9 cellular contexts compared by ENCODE assay signal in genomic region chr12:123085730-123086487, GRCh38.
DNase-seq lines count a peak whose midpoint lies in the region; ATAC-seq and TF ChIP-seq lines count a peak whose summit lies in the region.
"Had no signal": no experiment of that assay in that cellular context is flagged by ENCODE, and none has a peak within 500 bp of the region (broad histone marks: within the 10 kb centered on the region; RNA-seq: fewer than 3 reads in every experiment).

No MANE protein-coding gene starts in this region.

- H3K27ac ChIP-seq in A673 (ENCODE audit: low read depth, low read length, poor library complexity, severe bottlenecking) (no peak overlapping the region), right cardiac atrium (ENCODE audit: low read length) (peak overlapping the region; percentile 66), colonic mucosa (no peak overlapping the region)
- H3K27ac ChIP-seq in CD8-positive, alpha-beta memory T cell (ENCODE audit: low read depth, low read length): no peak overlapping the region

- H3K27me3 Mint-ChIP-seq in CD8-positive, alpha-beta memory T cell: no peaks in the 10 kb centered on the region
- H3K27me3 Mint-ChIP-seq: stimulated activated naive CD8-positive, alpha-beta T cell treated with anti-CD3 and anti-CD28 coated beads, Interleukin-15, Interleukin-2, amounts not matched to agents 100 ng/mL and 50 ng/mL, for 24 hours had no signal

- H3K9ac ChIP-seq in colonic mucosa (ENCODE audit: low read depth in 2 of 2, low read length in 2 of 2): no peak overlapping the region

- BruUV-seq in A673 (replicated peaks; lab: Mats Ljungman, UMichigan): no TSS peak

- H3K4me1 ChIP-seq in A673 (ENCODE audit: insufficient read depth, low read length, poor library complexity, severe bottlenecking) (no peaks in the 10 kb centered on the region), right cardiac atrium (ENCODE audit: control insufficient read depth, insufficient read depth, low read length) (peaks cover 35% of the 10 kb centered on the region), colonic mucosa (no peaks in the 10 kb centered on the region)
- H3K4me1 ChIP-seq in CD8-positive, alpha-beta memory T cell (ENCODE audit: insufficient read depth, low read length): peaks cover 11% of the 10 kb centered on the region

- H3K27me3 ChIP-seq in A673 (replicated peaks; ENCODE audit: insufficient read depth, low read depth, low read length, poor library complexity) (no peaks in the 10 kb centered on the region), right cardiac atrium (ENCODE audit: control insufficient read depth, insufficient read depth) (no peaks in the 10 kb centered on the region), colonic mucosa (no peaks in the 10 kb centered on the region)
- no peaks in the 10 kb centered on the region for H3K27me3 ChIP-seq in CD8-positive, alpha-beta memory T cell (ENCODE audit: insufficient read depth, low read length, poor library complexity, severe bottlenecking)

- intact Hi-C loops in A673 (cut with micrococcal nuclease; ENCODE audit: unreplicated experiment): no loop called here
- intact Hi-C loops in right cardiac atrium (cut with DNase I): no loop called here
- intact Hi-C loops in colonic mucosa (cut with DNase I): no loop called here

- H3K4me3 ChIP-seq in A673 (ENCODE audit: low read depth, low read length, poor library complexity, severe bottlenecking) (no peak overlapping the region), right cardiac atrium (ENCODE audit: low read length) (no peak overlapping the region), colonic mucosa (no peak overlapping the region)
- no peak overlapping the region for H3K4me3 ChIP-seq in CD8-positive, alpha-beta memory T cell (ENCODE audit: low read length)

- peaks cover 0 to 5% (median 4%) of the 10 kb centered on the region in 3 donors for H3K4me1 Mint-ChIP-seq in CD8-positive, alpha-beta memory T cell

- POLR2A ChIA-PET in A673 (lab: Charles Lee; ENCODE audit: low non-redundant PET): no interaction called here
- POLR2A ChIA-PET in CD8-positive, alpha-beta memory T cell (lab: Charles Lee): no interaction called here

- H3K36me3 Mint-ChIP-seq in CD8-positive, alpha-beta memory T cell: peaks cover 0 to 2% (median 0%) of the 10 kb centered on the region in 3 donors

- H3K9me3 ChIP-seq in A673 (ENCODE audit: low read depth, low read length, poor library complexity, severe bottlenecking) (no peaks in the 10 kb centered on the region), right cardiac atrium (ENCODE audit: control insufficient read depth, low read length) (no peaks in the 10 kb centered on the region), colonic mucosa (no peaks in the 10 kb centered on the region)
- no peaks in the 10 kb centered on the region for H3K9me3 ChIP-seq in CD8-positive, alpha-beta memory T cell (ENCODE audit: low read length)

- no peak overlapping the region for H3K4me3 Mint-ChIP-seq in CD8-positive, alpha-beta memory T cell
- H3K4me3 Mint-ChIP-seq: stimulated activated naive CD8-positive, alpha-beta T cell treated with anti-CD3 and anti-CD28 coated beads, Interleukin-15, Interleukin-2, amounts not matched to agents 100 ng/mL and 50 ng/mL, for 24 hours had no signal

- H3K27ac Mint-ChIP-seq in CD8-positive, alpha-beta memory T cell: peak overlapping the region in 1 of 8 donors; percentile 56
- H3K27ac Mint-ChIP-seq: stimulated activated naive CD8-positive, alpha-beta T cell treated with anti-CD3 and anti-CD28 coated beads, Interleukin-15, Interleukin-2, amounts not matched to agents 100 ng/mL and 50 ng/mL, for 24 hours had no signal

- ATAC-seq in right cardiac atrium (peak; percentile 68 to 71), GM19455 (IDR thresholded peaks at IDR 0.05; ENCODE audit: unreplicated experiment) (no peak)

- WGBS in right cardiac atrium: 50% methylated on average over 10 of the region's 10 CpGs

- CTCF ChIA-PET in A673 (lab: Charles Lee): no interaction called here
- CTCF ChIA-PET in CD8-positive, alpha-beta memory T cell (lab: Charles Lee): no interaction called here

- no peaks in the 10 kb centered on the region for H3K9me3 Mint-ChIP-seq in CD8-positive, alpha-beta memory T cell
- H3K9me3 Mint-ChIP-seq: stimulated activated naive CD8-positive, alpha-beta T cell treated with anti-CD3 and anti-CD28 coated beads, Interleukin-15, Interleukin-2, amounts not matched to agents 100 ng/mL and 50 ng/mL, for 24 hours had no signal

- TF ChIP-seq CTCF in A673 (conservative IDR thresholded peaks at IDR 0.05; ENCODE audit: low read depth, low read length) (no peak), colonic mucosa (IDR thresholded peaks at IDR 0.05) (no peak)

- DNase-seq in A673 (ENCODE audit: low spot score) (peak; percentile 41), GM03348 (ENCODE audit: low spot score) (peak; percentile 36), SHP77 treated with DMSO at 0.1 percent for 48 hours (lab: John Stamatoyannopoulos, UW) (peak; percentile 60), right cardiac atrium (peak; percentile 59 to 83 (median 83)), ureter (ENCODE audit: low spot score) (no peak), colonic mucosa (no peak)
- no peak for DNase-seq in CD8-positive, alpha-beta memory T cell

- H3K36me3 ChIP-seq in A673 (ENCODE audit: insufficient read depth, low read length, poor library complexity, severe bottlenecking) (no peaks in the 10 kb centered on the region), colonic mucosa (no peaks in the 10 kb centered on the region)
- H3K36me3 ChIP-seq in CD8-positive, alpha-beta memory T cell (ENCODE audit: insufficient read depth, low read length): no peaks in the 10 kb centered on the region

Comparison
In these comparisons a context has a peak if more than half of its experiments do, and no peak if none do; other contexts are left out.
1. DNase-seq: peak in A673 (single experiment), GM03348 (single experiment), SHP77 treated with DMSO at 0.1 percent for 48 hours (single experiment) and right cardiac atrium (3 of 3); none in ureter (single experiment), CD8-positive, alpha-beta memory T cell (0 of 5) and colonic mucosa (single experiment).